1 cellular context compared by ENCODE assay signal in the genomic region with DNA sequence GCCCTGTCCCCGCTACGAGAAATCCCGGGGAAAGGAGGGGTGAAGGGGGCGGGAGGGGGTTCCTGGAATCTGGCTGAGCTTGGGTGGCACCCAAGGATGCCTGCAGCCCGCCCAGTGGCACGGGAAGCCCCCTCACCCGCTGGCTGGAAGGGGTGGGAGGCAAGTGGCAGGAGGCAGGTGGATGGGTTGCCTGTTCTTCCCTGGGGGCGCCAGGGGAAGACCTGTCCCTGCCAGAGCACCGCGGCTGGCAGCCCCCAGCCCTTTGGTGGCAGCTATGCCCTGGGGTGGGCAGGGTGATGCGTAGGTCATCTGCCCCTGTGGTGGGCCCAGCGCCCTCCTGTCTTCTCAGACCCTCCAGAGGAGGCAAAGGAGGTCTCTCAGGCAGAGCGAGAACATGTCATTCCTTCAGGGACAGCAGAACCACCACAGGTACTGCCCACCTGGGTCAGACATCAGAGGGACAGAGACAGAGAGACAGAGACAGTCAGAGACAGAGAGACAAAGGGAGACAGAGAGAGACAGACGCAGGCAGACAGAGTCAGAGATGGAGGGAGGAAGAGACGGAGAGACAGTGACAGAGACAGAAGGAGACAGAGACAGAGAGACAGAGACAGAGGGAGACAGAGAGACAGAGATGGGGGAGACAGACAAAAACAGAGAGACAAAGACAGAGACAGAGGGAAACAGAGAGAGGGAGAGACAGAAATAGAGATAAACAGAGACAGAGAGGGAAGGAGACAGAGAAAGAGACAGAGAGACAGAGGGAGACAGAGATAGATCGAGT.
TF ChIP-seq lines count a peak whose summit lies in the region.

No MANE protein-coding gene starts in this region.

TF ChIP-seq in HepG2, 621 proteins besides CTCF, POLR2A, EP300 and RAD21:
- TF ChIP-seq HNRNPL (IDR thresholded peaks at IDR 0.05; ENCODE audit: low read depth, low read length) = peak; percentile 72; the same call in 1 of the 2 replicates
- TF ChIP-seq ZNF205 (CRISPR knock-in tag; IDR thresholded peaks at IDR 0.05) = no peak
